In genomic region chr18:21242141-21243040, GRCh38 we compare ENCODE assay signal across 8 cellular contexts. TPM values are rescaled to one million over a fixed set of nuclear protein-coding genes. Genes with fewer than 3 reads are reported as not detected.
A peak's percentile ranks its signal among the peaks of the same experiment; 100 is the strongest.
DNase-seq lines count a peak whose midpoint lies in the region; ATAC-seq, FAIRE-seq and TF ChIP-seq lines count a peak whose summit lies in the region.

TSS of gene GREB1L (plus strand) at chr18:21242232. CDS start at chr18:21383519, 141,287 bp downstream.

- H3K27ac ChIP-seq in small intestine (ENCODE audit: low read depth in 1 of 2, low read length in 1 of 2), result no peak within 1 kb of the TSS

- TF ChIP-seq CTCF in AG09309 (IDR thresholded peaks at IDR 0.05; ENCODE audit: control insufficient read depth, insufficient read depth, low read depth, low read length, missing control alignments), result no peak

- no peak for FAIRE-seq in small intestine (lab: Jason Lieb, UNC)

- DNase-seq in AG09309 (ENCODE audit: low read depth) (no peak), NCI-H2227 treated with DMSO at 0.1 percent for 48 hours (lab: John Stamatoyannopoulos, UW) (peak; percentile 2), T47D (ENCODE audit: low read depth in 1 of 2, low spot score in 1 of 2) (peak; percentile 69 to 76), iPS-NIHi11 (ENCODE audit: low spot score) (peak; percentile 90), small intestine (peak; percentile 57)
- DNase-seq in stimulated activated naive CD4-positive, alpha-beta T cell treated with Interleukin-2 at 50 U/mL for 16 hours (lab: John Stamatoyannopoulos, UW), result no peak

- in situ Hi-C loops in T47D (cut with HindIII; ENCODE audit: low pct_unique_long_range_greater_than_20kb, low sequenced_read_pairs), result no loop called here

- H3K36me3 ChIP-seq in small intestine (ENCODE audit: control insufficient read depth in 2 of 2, insufficient read depth in 2 of 2, low read length in 2 of 2), result no peaks in the 10 kb centered on the region

- H3K4me1 ChIP-seq in small intestine (ENCODE audit: control insufficient read depth in 2 of 2, insufficient read depth in 1 of 2, low read depth in 1 of 2, low read length in 1 of 2), result no peaks in the 10 kb centered on the region

- H3K9me3 ChIP-seq in small intestine (ENCODE audit: control insufficient read depth, low read depth), result no peaks in the 10 kb centered on the region

- H3K4me3 ChIP-seq in AG09309 (ENCODE audit: control insufficient read depth, low read depth, low read length) (peak within 1 kb of the TSS; percentile 8), small intestine (ENCODE audit: low read depth in 1 of 2, low read length in 2 of 2) (peak within 1 kb of the TSS; percentile 15 to 60)

- ATAC-seq in GM19351 (IDR thresholded peaks at IDR 0.05; ENCODE audit: unreplicated experiment) (peak; percentile 83), GM21825 (IDR thresholded peaks at IDR 0.05; ENCODE audit: unreplicated experiment) (no peak)

- WGBS in small intestine, 3 donors, result 1 to 2% (median 1%) methylated on average over 65 to 115 of the region's 115 CpGs

- peaks cover 0 to 16% of the 10 kb centered on the region in 2 donors for H3K27me3 ChIP-seq in small intestine (ENCODE audit: control insufficient read depth in 2 of 2, insufficient read depth in 2 of 2, low read length in 2 of 2)

RNA-seq across cellular contexts. Expression of gene GREB1L, which starts in this region (rescaled TPM):
- polyA plus RNA-seq in small intestine, result under 1 TPM in 2 of 3 donors, not detected in 1; under 0.01 to 0.52 TPM

Comparison
In these comparisons a context has a peak if more than half of its experiments do, and no peak if none do; other contexts are left out.
1. Peak in DNase-seq and H3K4me3 ChIP-seq in small intestine; RNA of the gene not detected or under 1 TPM.
2. DNase-seq: peak in NCI-H2227 treated with DMSO at 0.1 percent for 48 hours (single experiment), T47D (2 of 2) and iPS-NIHi11 (single experiment); none in AG09309 (single experiment) and stimulated activated naive CD4-positive, alpha-beta T cell treated with Interleukin-2 at 50 U/mL for 16 hours (single experiment).